Comparison of ENCODE assay signal across 25 cellular contexts in the genomic region with DNA sequence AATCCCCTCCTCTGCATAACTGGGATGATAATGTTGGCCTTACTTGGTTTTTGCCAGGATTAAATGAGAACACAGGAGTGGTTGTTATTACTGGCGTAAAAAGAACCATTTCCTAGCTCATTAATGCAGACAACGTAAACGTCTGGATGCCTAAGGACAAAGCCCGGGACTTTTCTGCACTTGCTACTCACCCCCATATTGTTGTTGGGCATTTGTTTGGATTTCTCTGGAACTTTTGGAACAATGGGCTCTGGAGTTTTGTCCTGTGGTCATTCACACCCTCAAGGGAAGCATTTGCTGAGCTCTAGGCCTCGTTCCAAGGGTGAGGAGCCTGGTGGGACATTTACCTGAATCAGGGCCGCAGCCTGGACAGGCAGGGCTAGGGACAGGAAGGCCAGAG.
A peak's percentile ranks its signal among the peaks of the same experiment; 100 is the strongest.
DNase-seq lines count a peak whose midpoint lies in the region; ATAC-seq and TF ChIP-seq lines count a peak whose summit lies in the region.
"Had no signal": no experiment of that assay in that cellular context is flagged by ENCODE, and none has a peak within 500 bp of the region (broad histone marks: within the 10 kb centered on the region; RNA-seq: fewer than 3 reads in every experiment).

No MANE protein-coding gene starts in this region.

- 0 out of 2 replicates have a peak overlapping the region, but pooled peaks have one; percentile 13 for H2BK120ac ChIP-seq in IMR-90 (ENCODE audit: low read depth, low read length)

- no peak overlapping the region for H2AFZ ChIP-seq in IMR-90 (replicated peaks; ENCODE audit: low read length, poor library complexity)
- H2AFZ ChIP-seq in osteoblast (ENCODE audit: low read length), result no peak overlapping the region

- H2BK15ac ChIP-seq in IMR-90 (ENCODE audit: low read depth, low read length), result no peak overlapping the region

- H4K5ac ChIP-seq in IMR-90 (ENCODE audit: low read depth, low read length), result no peak overlapping the region

- no peak for TF ChIP-seq POLR2A in IMR-90 (IDR thresholded peaks at IDR 0.05; ENCODE audit: low read depth, low read length)
- TF ChIP-seq POLR2A in right lobe of liver (IDR thresholded peaks at IDR 0.05), result no peak

- intact Hi-C loops in IMR-90 (cut with micrococcal nuclease) (no loop called here), right lobe of liver (cut with DNase I) (no loop called here)

- no peak overlapping the region for H2AK9ac ChIP-seq in IMR-90 (replicated peaks; ENCODE audit: low read depth, low read length, poor library complexity)

- peaks cover 23% of the 10 kb centered on the region for H3K9me1 ChIP-seq in IMR-90 (ENCODE audit: insufficient read depth, low read length)

- no peak for DNase-seq in IMR-90
- peak; percentile 94 for DNase-seq in dermis blood vessel endothelial cell
- no peak for DNase-seq in right lobe of liver
- no peak for DNase-seq in LoVo (ENCODE audit: low spot score)
- no peak for DNase-seq in NCI-H2171 (lab: John Stamatoyannopoulos, UW)
- no peak for DNase-seq in osteoblast (ENCODE audit: insufficient read length, low spot score, missing footprints)
- DNase-seq in NCI-H1694 (lab: John Stamatoyannopoulos, UW), result no peak
- DNase-seq: activated CD8-positive, alpha-beta memory T cell treated with anti-CD3 and anti-CD28 coated beads for 24 hours; activated T-cell treated with anti-CD3 and anti-CD28 coated beads, Interleukin-2, amount 50 U/mL, for 72 hours; body of pancreas; CD4-positive, alpha-beta memory T cell; colonic mucosa; GF-D8; midbrain; NCI-H187; NCI-H774; OCI-M1; SHP77 treated with DMSO at 0.1 percent for 48 hours; spleen; stimulated activated CD4-positive, alpha-beta T cell treated with anti-CD3 and anti-CD28 coated beads, Interleukin-4, amount 100 ng/mL, for 4 hours; substantia nigra had no signal

- ATAC-seq in IMR-90 (ENCODE audit: low read depth) (no peak), right lobe of liver (no peak)
- ATAC-seq: activated naive CD4-positive, alpha-beta T cell treated with anti-CD3 and anti-CD28 coated beads, Interleukin-2, amount 50 U/mL, for 72 hours; activated T-cell treated with anti-CD3 and anti-CD28 coated beads, Interleukin-2, amount 50 U/mL, for 72 hours; body of pancreas had no signal

- H3K4me2 ChIP-seq in IMR-90 (ENCODE audit: low read depth, low read length) (no peak overlapping the region), osteoblast (ENCODE audit: insufficient read depth, low read length) (no peak overlapping the region)

- CTCF ChIA-PET in IMR-90 (lab: Yijun Ruan, JAX), result interaction anchor here (0.7 kb wide), 1 partner anchor 1658 kb away, joined by 3 read pairs; no protein-coding TSS in a partner anchor

- H3K27me3 ChIP-seq in IMR-90 (ENCODE audit: control insufficient read depth, insufficient read depth, low read length), result no peaks in the 10 kb centered on the region
- H3K27me3 ChIP-seq in right lobe of liver, result no peaks in the 10 kb centered on the region
- no peaks in the 10 kb centered on the region for H3K27me3 ChIP-seq in skeletal muscle tissue (ENCODE audit: control insufficient read depth in 3 of 3, insufficient read depth in 3 of 3, low read length in 3 of 3)
- H3K27me3 ChIP-seq in osteoblast (ENCODE audit: insufficient read depth, low read length), result no peaks in the 10 kb centered on the region
- H3K27me3 ChIP-seq: body of pancreas, colonic mucosa, spleen had no signal

- H4K20me1 ChIP-seq in IMR-90 (ENCODE audit: insufficient read depth, low read length), result no peaks in the 10 kb centered on the region
- H4K20me1 ChIP-seq in osteoblast (ENCODE audit: insufficient read depth, low read length), result no peaks in the 10 kb centered on the region

- no peak overlapping the region for H2BK5ac ChIP-seq in IMR-90 (ENCODE audit: low read depth, low read length, poor library complexity, severe bottlenecking)

- dilution Hi-C loops in IMR-90 (cut with HindIII; ENCODE audit: low sequenced_read_pairs, unreplicated experiment), result no loop called here

- H3K18ac ChIP-seq in IMR-90 (ENCODE audit: low read depth, low read length), result no peak overlapping the region

- H3K23ac ChIP-seq in IMR-90 (ENCODE audit: low read depth, low read length), result no peak overlapping the region

- peaks cover 29% of the 10 kb centered on the region for H3K4me1 ChIP-seq in IMR-90 (ENCODE audit: control insufficient read depth, insufficient read depth, low read length)
- H3K4me1 ChIP-seq in right lobe of liver, result peaks cover 0 to 40% (median 16%) of the 10 kb centered on the region in 4 donors
- peaks cover 50 to 73% (median 66%) of the 10 kb centered on the region in 3 donors for H3K4me1 ChIP-seq in skeletal muscle tissue (ENCODE audit: control insufficient read depth in 3 of 3, insufficient read depth in 3 of 3, low read length in 3 of 3)
- H3K4me1 ChIP-seq in osteoblast (ENCODE audit: insufficient read depth, low read length), result peaks cover 37% of the 10 kb centered on the region
- H3K4me1 ChIP-seq: colonic mucosa, prostate gland had no signal

- H3K36me3 ChIP-seq in IMR-90 (ENCODE audit: control insufficient read depth, insufficient read depth, low read length) (no peaks in the 10 kb centered on the region), right lobe of liver (no peaks in the 10 kb centered on the region), skeletal muscle tissue (ENCODE audit: control insufficient read depth in 3 of 3, insufficient read depth in 3 of 3, low read length in 3 of 3) (no peaks in the 10 kb centered on the region), osteoblast (ENCODE audit: insufficient read depth, low read length) (no peaks in the 10 kb centered on the region)
- H3K36me3 ChIP-seq: colonic mucosa, prostate gland, spleen had no signal

- 0 out of 2 replicates have a peak overlapping the region, but pooled peaks have one; percentile 27 for H4K91ac ChIP-seq in IMR-90 (ENCODE audit: insufficient read depth, low read depth, low read length)

- H3K9ac ChIP-seq in IMR-90 (ENCODE audit: low read depth, low read length) (no peak overlapping the region), skeletal muscle tissue (ENCODE audit: low read depth in 1 of 3, low read length in 3 of 3) (peak overlapping the region in 2 of 3 donors; percentile 10 to 33)

- H3K27ac ChIP-seq in IMR-90 (ENCODE audit: insufficient read depth, low read length), result no peak overlapping the region
- H3K27ac ChIP-seq in right lobe of liver, result peak overlapping the region; percentile 1 to 47 (median 36)
- H3K27ac ChIP-seq in skeletal muscle tissue (ENCODE audit: low read depth, low read length), result peak overlapping the region; percentile 30
- no peak overlapping the region for H3K27ac ChIP-seq in osteoblast (ENCODE audit: low read depth, low read length)
- H3K27ac ChIP-seq: body of pancreas, colonic mucosa, HL-60 had no signal

- TF ChIP-seq RAD21 in IMR-90 (IDR thresholded peaks at IDR 0.05; ENCODE audit: low read length), result no peak

- H4K8ac ChIP-seq in IMR-90 (ENCODE audit: low read depth in 2 of 2, low read length in 2 of 2), result no peak overlapping the region

- peak overlapping the region; percentile 53; the same call in 1 of the 2 replicates for H2AK5ac ChIP-seq in IMR-90 (ENCODE audit: low read depth, low read length)

- no peak overlapping the region for H3K56ac ChIP-seq in IMR-90 (ENCODE audit: extremely low read depth, insufficient read depth, low read length)

- peak overlapping the region; percentile 25; the same call in 1 of the 2 replicates for H3K4ac ChIP-seq in IMR-90 (ENCODE audit: low read depth, low read length)

- H3K4me3 ChIP-seq in IMR-90 (ENCODE audit: insufficient read depth, low read depth, low read length), result no peak overlapping the region
- H3K4me3 ChIP-seq in right lobe of liver, result no peak overlapping the region
- no peak overlapping the region for H3K4me3 ChIP-seq in skeletal muscle tissue (ENCODE audit: low read length in 3 of 3)
- H3K4me3 ChIP-seq in osteoblast (ENCODE audit: insufficient read depth, low read length), result no peak overlapping the region
- H3K4me3 ChIP-seq: body of pancreas, colonic mucosa, prostate gland, spleen had no signal

- no peaks in the 10 kb centered on the region for H3K9me3 ChIP-seq in IMR-90 (ENCODE audit: control insufficient read depth, insufficient read depth, low read length)
- no peaks in the 10 kb centered on the region for H3K9me3 ChIP-seq in right lobe of liver
- H3K9me3 ChIP-seq in skeletal muscle tissue (ENCODE audit: control insufficient read depth in 3 of 3, low read length in 3 of 3), result no peaks in the 10 kb centered on the region
- H3K9me3 ChIP-seq in osteoblast (ENCODE audit: low read depth, low read length), result no peaks in the 10 kb centered on the region
- H3K9me3 ChIP-seq: body of pancreas, colonic mucosa, prostate gland, spleen had no signal

- no TSS peak for BruUV-seq in IMR-90 (replicated peaks; lab: Mats Ljungman, UMichigan)

- POLR2A ChIA-PET in IMR-90 (lab: Charles Lee; ENCODE audit: unreplicated experiment), result no interaction called here

- in situ Hi-C loops in IMR-90 (cut with MboI; ENCODE audit: low sequenced_read_pairs), result no loop called here

- H3K14ac ChIP-seq in IMR-90 (replicated peaks; ENCODE audit: low read depth, low read length), result 0 out of 2 replicates have a peak overlapping the region, but pooled peaks have one; percentile 28

- no peak overlapping the region for H2BK20ac ChIP-seq in IMR-90 (ENCODE audit: low read depth, low read length)

- H3K79me2 ChIP-seq in osteoblast (ENCODE audit: insufficient read depth, low read length), result no peaks in the 10 kb centered on the region

- no peak for TF ChIP-seq CTCF in IMR-90 (conservative IDR thresholded peaks at IDR 0.05; ENCODE audit: low read depth, low read length)
- TF ChIP-seq CTCF in right lobe of liver (IDR thresholded peaks at IDR 0.05), result no peak
- TF ChIP-seq CTCF in osteoblast (IDR thresholded peaks at IDR 0.05; ENCODE audit: extremely low read depth, low read depth, low read length), result no peak

- WGBS in IMR-90 (ENCODE audit: extremely low coverage in 2 of 2, insufficient read length in 1 of 2), 2 experiments, result 100% methylated on average over 1 of the region's 6 CpGs; no CpG with 5 or more reads in 1 of the 2 experiments
- WGBS in right lobe of liver (ENCODE audit: insufficient coverage, low coverage, low lambda C conversion rate, missing lambda C conversion rate), result 93% methylated on average over 4 of the region's 6 CpGs

- H3K79me1 ChIP-seq in IMR-90 (ENCODE audit: low read depth in 1 of 2, low read length in 2 of 2), result no peaks in the 10 kb centered on the region

TF ChIP-seq in IMR-90, 13 proteins besides CTCF, POLR2A, EP300 and RAD21:
- TF ChIP-seq CHD1 (IDR thresholded peaks at IDR 0.05; ENCODE audit: low read depth, low read length), result no peak

Comparison
In these comparisons a context has a peak if more than half of its experiments do, and no peak if none do; other contexts are left out.
1. H3K27ac ChIP-seq: peak in right lobe of liver (3 of 3) and skeletal muscle tissue (single experiment); none in IMR-90 (single experiment) and osteoblast (single experiment).